Comparison of ENCODE assay signal across 1 cellular context in the genomic region with DNA sequence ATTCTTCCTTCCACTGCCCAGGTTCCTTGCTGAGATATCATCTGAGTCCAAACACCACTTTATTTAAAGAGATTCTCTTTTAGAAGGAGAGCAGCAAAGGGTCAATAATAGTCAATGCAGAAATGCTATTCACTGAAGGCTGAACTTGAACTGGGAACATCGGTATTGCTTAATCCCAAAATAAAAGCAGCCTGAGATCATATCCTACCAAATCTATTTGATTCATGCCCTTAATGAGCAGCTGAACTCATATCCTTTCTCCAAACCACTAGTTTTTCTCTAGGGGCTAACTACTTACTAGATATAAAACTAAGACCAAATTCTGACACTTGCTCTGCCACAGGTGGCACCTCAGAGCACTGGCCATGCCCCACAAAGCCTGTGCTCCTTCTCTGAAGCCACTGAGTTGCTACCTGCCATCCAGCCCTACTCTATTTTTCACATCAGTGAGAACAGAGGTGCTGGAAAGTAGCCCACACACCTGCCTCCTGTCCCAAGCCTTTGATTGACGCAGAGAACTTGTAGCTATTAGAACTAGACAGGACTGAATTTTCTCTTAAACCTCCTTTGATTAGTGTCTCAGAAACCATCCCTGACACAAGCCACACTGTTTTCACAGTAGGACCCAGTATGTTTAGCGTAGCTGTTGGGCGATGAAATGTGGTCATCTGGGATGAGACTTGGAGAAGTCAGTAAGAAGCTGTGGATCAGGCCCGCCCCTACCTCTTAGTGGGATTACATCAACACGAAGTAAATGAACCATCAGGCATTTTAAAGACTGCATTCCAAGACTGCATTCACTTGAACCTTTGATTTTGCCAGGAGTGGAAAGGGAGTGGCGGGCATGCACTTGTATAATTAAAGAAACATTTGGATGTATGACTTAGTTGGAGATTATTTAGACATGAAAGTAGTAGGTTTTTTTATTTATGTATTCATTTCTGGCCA.
TF ChIP-seq lines count a peak whose summit lies in the region.

No MANE protein-coding gene starts in this region.

TF ChIP-seq in SK-N-SH treated with all-trans-retinoic acid at 6 μM for 48 hours, 23 proteins besides CTCF, POLR2A, EP300 and RAD21 (continued from another document):
- TF ChIP-seq, protein P1, sequence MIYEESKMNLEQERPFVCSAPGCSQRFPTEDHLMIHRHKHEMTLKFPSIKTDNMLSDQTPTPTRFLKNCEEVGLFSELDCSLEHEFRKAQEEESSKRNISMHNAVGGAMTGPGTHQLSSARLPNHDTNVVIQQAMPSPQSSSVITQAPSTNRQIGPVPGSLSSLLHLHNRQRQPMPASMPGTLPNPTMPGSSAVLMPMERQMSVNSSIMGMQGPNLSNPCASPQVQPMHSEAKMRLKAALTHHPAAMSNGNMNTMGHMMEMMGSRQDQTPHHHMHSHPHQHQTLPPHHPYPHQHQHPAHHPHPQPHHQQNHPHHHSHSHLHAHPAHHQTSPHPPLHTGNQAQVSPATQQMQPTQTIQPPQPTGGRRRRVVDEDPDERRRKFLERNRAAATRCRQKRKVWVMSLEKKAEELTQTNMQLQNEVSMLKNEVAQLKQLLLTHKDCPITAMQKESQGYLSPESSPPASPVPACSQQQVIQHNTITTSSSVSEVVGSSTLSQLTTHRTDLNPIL (CRISPR knock-in tag; IDR thresholded peaks at IDR 0.05; ENCODE audit: low read depth), result no peak
- TF ChIP-seq BACH2 (CRISPR knock-in tag; IDR thresholded peaks at IDR 0.05; ENCODE audit: borderline replicate concordance) (no peak), RARB (CRISPR knock-in tag; IDR thresholded peaks at IDR 0.05) (no peak), TOX (CRISPR knock-in tag; IDR thresholded peaks at IDR 0.05; ENCODE audit: borderline replicate concordance) (no peak), ZNF8 (CRISPR knock-in tag; IDR thresholded peaks at IDR 0.05) (no peak), ARNTL (CRISPR knock-in tag; IDR thresholded peaks at IDR 0.05; ENCODE audit: borderline replicate concordance, low read depth) (no peak)
- TF ChIP-seq, protein P2, sequence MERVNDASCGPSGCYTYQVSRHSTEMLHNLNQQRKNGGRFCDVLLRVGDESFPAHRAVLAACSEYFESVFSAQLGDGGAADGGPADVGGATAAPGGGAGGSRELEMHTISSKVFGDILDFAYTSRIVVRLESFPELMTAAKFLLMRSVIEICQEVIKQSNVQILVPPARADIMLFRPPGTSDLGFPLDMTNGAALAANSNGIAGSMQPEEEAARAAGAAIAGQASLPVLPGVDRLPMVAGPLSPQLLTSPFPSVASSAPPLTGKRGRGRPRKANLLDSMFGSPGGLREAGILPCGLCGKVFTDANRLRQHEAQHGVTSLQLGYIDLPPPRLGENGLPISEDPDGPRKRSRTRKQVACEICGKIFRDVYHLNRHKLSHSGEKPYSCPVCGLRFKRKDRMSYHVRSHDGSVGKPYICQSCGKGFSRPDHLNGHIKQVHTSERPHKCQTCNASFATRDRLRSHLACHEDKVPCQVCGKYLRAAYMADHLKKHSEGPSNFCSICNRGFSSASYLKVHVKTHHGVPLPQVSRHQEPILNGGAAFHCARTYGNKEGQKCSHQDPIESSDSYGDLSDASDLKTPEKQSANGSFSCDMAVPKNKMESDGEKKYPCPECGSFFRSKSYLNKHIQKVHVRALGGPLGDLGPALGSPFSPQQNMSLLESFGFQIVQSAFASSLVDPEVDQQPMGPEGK (CRISPR knock-in tag; IDR thresholded peaks at IDR 0.05; ENCODE audit: borderline replicate concordance), result no peak
